ENCODE assay signal across 21 cellular contexts in the genomic region with DNA sequence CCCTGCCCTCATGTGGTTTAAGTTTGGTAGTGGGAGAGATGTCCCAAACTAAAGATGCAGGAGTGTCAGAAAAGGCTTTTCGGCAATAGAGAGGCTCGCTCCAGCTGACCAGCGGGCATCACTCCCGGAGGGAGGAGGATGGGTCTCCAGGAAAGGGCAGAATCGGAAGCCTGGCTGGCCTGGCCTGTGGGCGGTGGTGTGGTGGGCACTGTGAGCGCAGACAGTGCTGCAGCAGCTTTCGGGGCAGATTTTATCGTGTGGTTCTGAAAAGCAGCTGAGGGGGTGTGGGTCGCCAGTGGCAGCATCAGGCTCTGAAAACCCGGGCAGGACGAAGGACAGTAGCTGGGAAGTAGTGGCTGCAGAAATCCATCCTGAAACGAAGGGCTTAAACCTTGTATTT.
"Had no signal": no experiment of that assay in that cellular context is flagged by ENCODE, and none has a peak within 500 bp of the region (broad histone marks: within the 10 kb centered on the region; RNA-seq: fewer than 3 reads in every experiment).

No MANE protein-coding gene starts in this region.

- DNase-seq: activated CD4-positive, alpha-beta T cell treated with anti-CD3 and anti-CD28 coated beads for 1 hour; activated CD4-positive, alpha-beta T cell treated with anti-CD3 and anti-CD28 coated beads, Interleukin-2, amount 50 U/mL, for 4 hours; activated naive CD4-positive, alpha-beta T cell; activated naive CD8-positive, alpha-beta T cell treated with anti-CD3 and anti-CD28 coated beads, Interleukin-2, amount 10 ng/mL, durations not matched to agents 7 days and 5 days; activated T-cell treated with anti-CD3 and anti-CD28 coated beads, Interleukin-2, amount 50 U/mL, for 72 hours; dermis blood vessel endothelial cell; effector memory CD4-positive, alpha-beta T cell; left ventricle myocardium superior; mesendoderm; natural killer cell; stimulated activated CD4-positive, alpha-beta T cell treated with anti-CD3 and anti-CD28 coated beads, Interleukin-12 subunit alpha, Interleukin-12 subunit beta, amount 100 ng/mL, for 4 hours; stimulated activated CD4-positive, alpha-beta T cell treated with anti-CD3 and anti-CD28 coated beads, Interleukin-1b, Interleukin-23, amount 100 ng/mL, for 48 hours; SW 1271; T-helper 2 cell; transverse colon; WERI-Rb-1 had no signal

- H3K4me3 Mint-ChIP-seq: activated naive CD8-positive, alpha-beta T cell treated with anti-CD3 and anti-CD28 coated beads, Interleukin-2, amount 10 ng/mL, durations not matched to agents 7 days and 5 days; activated T-cell treated with anti-CD3 and anti-CD28 coated beads, Interleukin-2, amount 50 U/mL, for 72 hours; natural killer cell; stimulated activated naive CD8-positive, alpha-beta T cell treated with anti-CD3 and anti-CD28 coated beads, Interleukin-15, Interleukin-2, amounts not matched to agents 100 ng/mL and 50 ng/mL, for 24 hours had no signal

- H3K4me3 ChIP-seq: suprapubic skin, transverse colon, vagina had no signal

- H3K4me1 ChIP-seq: parathyroid adenoma had no signal

- ATAC-seq: activated T-cell treated with anti-CD3 and anti-CD28 coated beads, Interleukin-2, amount 50 U/mL, for 72 hours; left ventricle myocardium superior; natural killer cell had no signal

- H3K79me2 ChIP-seq: parathyroid adenoma had no signal

- H3K27ac ChIP-seq: neutrophil, parathyroid adenoma, suprapubic skin, transverse colon, vagina, WERI-Rb-1 had no signal

- H3K27ac Mint-ChIP-seq: activated naive CD8-positive, alpha-beta T cell treated with anti-CD3 and anti-CD28 coated beads, Interleukin-2, amount 10 ng/mL, durations not matched to agents 7 days and 5 days; stimulated activated naive CD8-positive, alpha-beta T cell treated with anti-CD3 and anti-CD28 coated beads, Interleukin-15, Interleukin-2, amounts not matched to agents 100 ng/mL and 50 ng/mL, for 24 hours had no signal

- H3K9me3 ChIP-seq: neutrophil, suprapubic skin, transverse colon, vagina had no signal

- H3K27me3 Mint-ChIP-seq: activated naive CD8-positive, alpha-beta T cell treated with anti-CD3 and anti-CD28 coated beads, Interleukin-2, amount 10 ng/mL, durations not matched to agents 7 days and 5 days; stimulated activated naive CD8-positive, alpha-beta T cell treated with anti-CD3 and anti-CD28 coated beads, Interleukin-15, Interleukin-2, amounts not matched to agents 100 ng/mL and 50 ng/mL, for 24 hours had no signal

- H2AFZ ChIP-seq: parathyroid adenoma had no signal

- H3K9ac ChIP-seq: parathyroid adenoma had no signal

- H3K9me3 Mint-ChIP-seq: activated naive CD8-positive, alpha-beta T cell treated with anti-CD3 and anti-CD28 coated beads, Interleukin-2, amount 10 ng/mL, durations not matched to agents 7 days and 5 days; activated T-cell treated with anti-CD3 and anti-CD28 coated beads, Interleukin-2, amount 50 U/mL, for 72 hours; natural killer cell; stimulated activated naive CD8-positive, alpha-beta T cell treated with anti-CD3 and anti-CD28 coated beads, Interleukin-15, Interleukin-2, amounts not matched to agents 100 ng/mL and 50 ng/mL, for 24 hours had no signal

- H3K36me3 Mint-ChIP-seq: natural killer cell had no signal

- H3K27me3 ChIP-seq: neutrophil, suprapubic skin, transverse colon, vagina had no signal
